In genomic region chr13:28000567-28000966, GRCh38 we compare ENCODE assay signal across 19 cellular contexts. TPM values are rescaled to one million over a fixed set of nuclear protein-coding genes. Genes with fewer than 3 reads are reported as not detected.
DNase-seq lines count a peak whose midpoint lies in the region; ATAC-seq and TF ChIP-seq lines count a peak whose summit lies in the region.
"Had no signal": no experiment of that assay in that cellular context is flagged by ENCODE, and none has a peak within 500 bp of the region (broad histone marks: within the 10 kb centered on the region; RNA-seq: fewer than 3 reads in every experiment).

No MANE protein-coding gene starts in this region.

- H3K56ac ChIP-seq in IMR-90 (ENCODE audit: extremely low read depth, insufficient read depth, low read length): no peak overlapping the region

- no peak overlapping the region for H3K4ac ChIP-seq in IMR-90 (ENCODE audit: low read depth, low read length)

- no peak overlapping the region for H3K4me3 ChIP-seq in IMR-90 (ENCODE audit: insufficient read depth, low read depth, low read length)
- H3K4me3 ChIP-seq in heart left ventricle: no peak overlapping the region
- H3K4me3 ChIP-seq in osteoblast (ENCODE audit: insufficient read depth, low read length): no peak overlapping the region

- peaks cover 8% of the 10 kb centered on the region; the same call in 1 of the 2 replicates for H3K27me3 ChIP-seq in IMR-90 (ENCODE audit: control insufficient read depth, insufficient read depth, low read length)
- no peaks in the 10 kb centered on the region for H3K27me3 ChIP-seq in heart left ventricle
- no peaks in the 10 kb centered on the region for H3K27me3 ChIP-seq in CD4-positive, alpha-beta T cell (ENCODE audit: control insufficient read depth, insufficient read depth, low read length)
- H3K27me3 ChIP-seq in osteoblast (ENCODE audit: insufficient read depth, low read length): no peaks in the 10 kb centered on the region

- H3K27ac Mint-ChIP-seq in CD4-positive, alpha-beta T cell: no peak overlapping the region
- H3K27ac Mint-ChIP-seq: CD8-positive, alpha-beta memory T cell had no signal

- dilution Hi-C loops in IMR-90 (cut with HindIII; ENCODE audit: low sequenced_read_pairs, unreplicated experiment): no loop called here

- H4K91ac ChIP-seq in IMR-90 (ENCODE audit: insufficient read depth, low read depth, low read length): no peak overlapping the region

- no peak overlapping the region for H4K5ac ChIP-seq in IMR-90 (ENCODE audit: low read depth, low read length)

- no peak overlapping the region for H3K18ac ChIP-seq in IMR-90 (ENCODE audit: low read depth, low read length)

- no TSS peak for BruUV-seq in IMR-90 (replicated peaks; lab: Mats Ljungman, UMichigan)

- H3K9me3 Mint-ChIP-seq in CD4-positive, alpha-beta T cell: no peaks in the 10 kb centered on the region
- H3K9me3 Mint-ChIP-seq: CD8-positive, alpha-beta memory T cell had no signal

- no peaks in the 10 kb centered on the region for H3K79me1 ChIP-seq in IMR-90 (ENCODE audit: low read depth in 1 of 2, low read length in 2 of 2)

- H2AK5ac ChIP-seq in IMR-90 (ENCODE audit: low read depth, low read length): no peak overlapping the region

- H3K36me3 Mint-ChIP-seq in CD4-positive, alpha-beta T cell (ENCODE audit: low read depth): no peaks in the 10 kb centered on the region
- H3K36me3 Mint-ChIP-seq: CD8-positive, alpha-beta memory T cell had no signal

- H3K27ac ChIP-seq in IMR-90 (ENCODE audit: insufficient read depth, low read length) (no peak overlapping the region), heart left ventricle (no peak overlapping the region), osteoblast (ENCODE audit: low read depth, low read length) (no peak overlapping the region)
- H3K27ac ChIP-seq in CD4-positive, alpha-beta T cell (ENCODE audit: low read depth, low read length): no peak overlapping the region

- intact Hi-C loops in IMR-90 (cut with micrococcal nuclease) (no loop called here), heart left ventricle (cut with DNase I) (no loop called here)
- intact Hi-C loops in CD4-positive, alpha-beta T cell (cut with DNase I, micrococcal nuclease): no loop called here

- H2AFZ ChIP-seq in IMR-90 (replicated peaks; ENCODE audit: low read length, poor library complexity): no peak overlapping the region
- H2AFZ ChIP-seq in osteoblast (ENCODE audit: low read length): no peak overlapping the region

- no peak overlapping the region for H4K8ac ChIP-seq in IMR-90 (ENCODE audit: low read depth in 2 of 2, low read length in 2 of 2)

- no peaks in the 10 kb centered on the region; the same call in 1 of the 2 replicates for H3K4me1 ChIP-seq in IMR-90 (ENCODE audit: control insufficient read depth, insufficient read depth, low read length)
- H3K4me1 ChIP-seq in heart left ventricle: peaks cover 0 to 3% (median 0%) of the 10 kb centered on the region in 12 donors
- H3K4me1 ChIP-seq in osteoblast (ENCODE audit: insufficient read depth, low read length): no peaks in the 10 kb centered on the region
- H3K4me1 ChIP-seq: BE2C had no signal

- H3K36me3 ChIP-seq in IMR-90 (ENCODE audit: control insufficient read depth, insufficient read depth, low read length) (no peaks in the 10 kb centered on the region), heart left ventricle (no peaks in the 10 kb centered on the region), osteoblast (ENCODE audit: insufficient read depth, low read length) (no peaks in the 10 kb centered on the region)
- H3K36me3 ChIP-seq: BE2C had no signal

- no peak for TF ChIP-seq POLR2A in IMR-90 (IDR thresholded peaks at IDR 0.05; ENCODE audit: low read depth, low read length)
- no peak for TF ChIP-seq POLR2A in heart left ventricle (IDR thresholded peaks at IDR 0.05)

- H4K20me1 ChIP-seq in IMR-90 (ENCODE audit: insufficient read depth, low read length) (no peaks in the 10 kb centered on the region), osteoblast (ENCODE audit: insufficient read depth, low read length) (no peaks in the 10 kb centered on the region)

- WGBS in IMR-90 (ENCODE audit: extremely low coverage in 2 of 2, insufficient read length in 1 of 2), 2 experiments: 21% methylated on average over 2 of the region's 5 CpGs; no CpG with 5 or more reads in 1 of the 2 experiments
- 30 to 38% (median 31%) methylated on average over 5 of the region's 5 CpGs for WGBS in heart left ventricle, 4 donors

- ATAC-seq in IMR-90 (ENCODE audit: low read depth): peak; percentile 49
- ATAC-seq in heart left ventricle: no peak
- no peak for ATAC-seq in CD4-positive, alpha-beta T cell (ENCODE audit: poor library complexity)

- no peaks in the 10 kb centered on the region for H3K9me3 ChIP-seq in IMR-90 (ENCODE audit: control insufficient read depth, insufficient read depth, low read length)
- H3K9me3 ChIP-seq in heart left ventricle: no peaks in the 10 kb centered on the region
- no peaks in the 10 kb centered on the region for H3K9me3 ChIP-seq in CD4-positive, alpha-beta T cell (ENCODE audit: control insufficient read depth, low read length)
- no peaks in the 10 kb centered on the region for H3K9me3 ChIP-seq in osteoblast (ENCODE audit: low read depth, low read length)
- H3K9me3 ChIP-seq: BE2C had no signal

- POLR2A ChIA-PET in IMR-90 (lab: Charles Lee; ENCODE audit: unreplicated experiment): no interaction called here
- POLR2A ChIA-PET in CD4-positive, alpha-beta T cell (lab: Charles Lee): no interaction called here

- no peak for TF ChIP-seq CTCF in IMR-90 (conservative IDR thresholded peaks at IDR 0.05; ENCODE audit: low read depth, low read length)
- TF ChIP-seq CTCF in heart left ventricle (IDR thresholded peaks at IDR 0.05): no peak
- TF ChIP-seq CTCF in CD4-positive, alpha-beta T cell (IDR thresholded peaks at IDR 0.05): no peak
- TF ChIP-seq CTCF in osteoblast (IDR thresholded peaks at IDR 0.05; ENCODE audit: extremely low read depth, low read depth, low read length): no peak

- no peak overlapping the region for H3K4me3 Mint-ChIP-seq in CD4-positive, alpha-beta T cell
- H3K4me3 Mint-ChIP-seq: CD8-positive, alpha-beta memory T cell had no signal

- H2BK120ac ChIP-seq in IMR-90 (ENCODE audit: low read depth, low read length): no peak overlapping the region

- peaks cover 7% of the 10 kb centered on the region for H3K4me1 Mint-ChIP-seq in CD4-positive, alpha-beta T cell (ENCODE audit: low read depth)
- H3K4me1 Mint-ChIP-seq: CD8-positive, alpha-beta memory T cell had no signal

- no peak overlapping the region for H2AK9ac ChIP-seq in IMR-90 (replicated peaks; ENCODE audit: low read depth, low read length, poor library complexity)

- H3K4me2 ChIP-seq in IMR-90 (ENCODE audit: low read depth, low read length) (no peak overlapping the region), osteoblast (ENCODE audit: insufficient read depth, low read length) (no peak overlapping the region)

- H3K9me1 ChIP-seq in IMR-90 (ENCODE audit: insufficient read depth, low read length): no peaks in the 10 kb centered on the region

- CTCF ChIA-PET in IMR-90 (lab: Yijun Ruan, JAX): no interaction called here
- CTCF ChIA-PET in CD4-positive, alpha-beta T cell (lab: Charles Lee): no interaction called here

- in situ Hi-C loops in IMR-90 (cut with MboI; ENCODE audit: low sequenced_read_pairs): no loop called here

- H3K79me2 ChIP-seq in osteoblast (ENCODE audit: insufficient read depth, low read length): no peaks in the 10 kb centered on the region

- H2BK15ac ChIP-seq in IMR-90 (ENCODE audit: low read depth, low read length): no peak overlapping the region

- no peaks in the 10 kb centered on the region for H3K27me3 Mint-ChIP-seq in CD4-positive, alpha-beta T cell

- H2BK5ac ChIP-seq in IMR-90 (ENCODE audit: low read depth, low read length, poor library complexity, severe bottlenecking): no peak overlapping the region

- no peak for TF ChIP-seq RAD21 in IMR-90 (IDR thresholded peaks at IDR 0.05; ENCODE audit: low read length)

- H3K9ac ChIP-seq in IMR-90 (ENCODE audit: low read depth, low read length): no peak overlapping the region

- no peak overlapping the region for H3K23ac ChIP-seq in IMR-90 (ENCODE audit: low read depth, low read length)

- no peak overlapping the region for H3K14ac ChIP-seq in IMR-90 (replicated peaks; ENCODE audit: low read depth, low read length)

- H2BK20ac ChIP-seq in IMR-90 (ENCODE audit: low read depth, low read length): no peak overlapping the region

- DNase-seq in IMR-90 (no peak), SK-N-DZ (ENCODE audit: low spot score) (peak; percentile 11), islet precursor cell (peak; percentile 81), heart left ventricle (no peak), osteoblast (ENCODE audit: insufficient read length, low spot score, missing footprints) (no peak), COR-L47 (lab: John Stamatoyannopoulos, UW) (no peak)
- DNase-seq in CD4-positive, alpha-beta T cell: no peak
- DNase-seq: BE2C; CD8-positive, alpha-beta memory T cell; DMS153; EL; KBM-7; MM.1S; NCI-H1105 treated with DMSO at 0.1 percent for 48 hours; NCI-H187; NCI-H446; NCI-H774; SHP77 treated with DMSO at 0.1 percent for 48 hours had no signal

TF ChIP-seq in IMR-90, 13 proteins besides CTCF, POLR2A, EP300 and RAD21 (continues in another document):
- TF ChIP-seq CEBPB (IDR thresholded peaks at IDR 0.05; ENCODE audit: low read depth, low read length) (no peak), FOS (IDR thresholded peaks at IDR 0.05; ENCODE audit: low read depth, low read length) (no peak), RFX5 (IDR thresholded peaks at IDR 0.05; ENCODE audit: low read depth, low read length) (no peak)

RNA-seq across cellular contexts. Expression of gene URAD, which starts 12.1 kb away (rescaled TPM):
- total RNA-seq in IMR-90 (2012; rRNA removed) (not detected in 2 replicates), heart left ventricle (not detected), osteoblast (not detected in 2 replicates)
- polyA plus RNA-seq in IMR-90 (2012; rRNA removed) (not detected in 2 replicates), heart left ventricle (not detected)
- polyA plus RNA-seq in IMR-90 (2012; cell fraction: cytosol; rRNA removed): not detected in 2 replicates
- not detected in 2 replicates for polyA plus RNA-seq in IMR-90 (2012; cell fraction: nucleus; rRNA removed; ENCODE audit: low replicate concordance)
- polyA plus RNA-seq in SK-N-DZ (2014; cell fraction: cytosol; rRNA removed): not detected in 2 replicates
- not detected in 2 replicates for polyA plus RNA-seq in SK-N-DZ (2014; cell fraction: nucleus; rRNA removed)
- not detected for total RNA-seq in CD4-positive, alpha-beta T cell
- total RNA-seq: CD8-positive, alpha-beta memory T cell had no signal
- polyA plus RNA-seq: AG04450; CD8-positive, alpha-beta memory T cell had no signal

RNA-seq across cellular contexts. Expression of gene CDX2, which starts 31.5 kb away (rescaled TPM):
- total RNA-seq in IMR-90 (2012; rRNA removed) (not detected in 2 replicates), heart left ventricle (not detected), osteoblast (not detected in 2 replicates)
- polyA plus RNA-seq in IMR-90 (2012; rRNA removed) (not detected in 2 replicates), heart left ventricle (not detected)
- not detected in 2 replicates for polyA plus RNA-seq in IMR-90 (2012; cell fraction: cytosol; rRNA removed)
- polyA plus RNA-seq in IMR-90 (2012; cell fraction: nucleus; rRNA removed; ENCODE audit: low replicate concordance): not detected in 2 replicates
- not detected in 2 replicates for polyA plus RNA-seq in SK-N-DZ (2014; cell fraction: cytosol; rRNA removed)
- polyA plus RNA-seq in SK-N-DZ (2014; cell fraction: nucleus; rRNA removed): not detected in 2 replicates
- total RNA-seq in CD4-positive, alpha-beta T cell: not detected
- total RNA-seq: CD8-positive, alpha-beta memory T cell had no signal
- polyA plus RNA-seq: AG04450; CD8-positive, alpha-beta memory T cell had no signal

Comparison
In these comparisons a context has a peak if more than half of its experiments do, and no peak if none do; other contexts are left out.
1. DNase-seq: peak in SK-N-DZ (single experiment) and islet precursor cell (single experiment); none in IMR-90 (single experiment), heart left ventricle (0 of 5), CD4-positive, alpha-beta T cell (0 of 10), osteoblast (single experiment) and COR-L47 (single experiment).